ENCODE assay signal across 7 cellular contexts in the genomic region with DNA sequence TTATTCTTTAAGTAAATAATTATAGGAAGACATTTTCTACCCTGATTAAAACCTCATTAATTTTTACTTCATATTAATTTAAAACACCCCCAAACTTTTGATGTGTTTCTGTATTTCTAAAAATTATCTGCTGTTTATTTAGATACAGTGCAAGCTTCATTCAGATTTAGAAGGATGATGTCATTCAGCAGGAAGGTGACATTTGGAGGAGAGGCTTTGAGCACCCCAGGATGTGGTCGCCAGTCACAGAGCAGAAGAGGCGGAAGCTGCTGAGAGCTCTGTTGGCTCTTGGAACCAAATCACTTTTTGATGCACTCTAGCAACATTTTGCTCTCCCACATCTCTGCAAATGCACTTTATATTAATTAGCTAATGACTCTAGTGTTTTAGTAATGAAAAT.
A peak's percentile ranks its signal among the peaks of the same experiment; 100 is the strongest.
DNase-seq lines count a peak whose midpoint lies in the region; ATAC-seq and TF ChIP-seq lines count a peak whose summit lies in the region.

No MANE protein-coding gene starts in this region.

- 44 to 57% methylated on average over 2 of the region's 2 CpGs for WGBS in aorta, 2 donors

- CTCF ChIA-PET in HEK293T (lab: Yijun Ruan, JAX), result no interaction called here

- no peaks in the 10 kb centered on the region for H3K4me1 ChIP-seq in aorta (ENCODE audit: control insufficient read depth in 1 of 2, insufficient read depth in 2 of 2, low read length in 2 of 2)

- no peaks in the 10 kb centered on the region for H3K36me3 ChIP-seq in aorta (ENCODE audit: control insufficient read depth in 1 of 2, insufficient read depth in 2 of 2, low read length in 1 of 2)

- no peaks in the 10 kb centered on the region for H3K9me3 ChIP-seq in aorta (ENCODE audit: control insufficient read depth, low read length)

- H3K27me3 ChIP-seq in aorta (ENCODE audit: control insufficient read depth in 1 of 2, insufficient read depth in 2 of 2, low read length in 1 of 2), result no peaks in the 10 kb centered on the region

- H3K27ac ChIP-seq in aorta (ENCODE audit: low read depth in 1 of 2, low read length in 2 of 2), result no peak overlapping the region

- intact Hi-C loops in aorta (cut with DNase I), result no loop called here

- DNase-seq in activated CD4-positive, alpha-beta T cell treated with anti-CD3 and anti-CD28 coated beads, Interleukin-2, amount 50 U/mL, for 1 hour, result peak; percentile 8
- peak; percentile 17 for DNase-seq in kidney tubule cell (ENCODE audit: low spot score)
- DNase-seq in inferior parietal cortex (ENCODE audit: extremely low spot score), result no peak
- DNase-seq in aorta, result no peak
- DNase-seq in HEK293T (ENCODE audit: extremely low spot score), result no peak

- POLR2A ChIA-PET in HEK293T (lab: Yijun Ruan, JAX), result no interaction called here

- ATAC-seq in GM18858 (IDR thresholded peaks at IDR 0.05; ENCODE audit: unreplicated experiment) (peak; percentile 91), HG02943 (IDR thresholded peaks at IDR 0.05; ENCODE audit: low read depth, unreplicated experiment) (peak; percentile 70), aorta (ENCODE audit: low FRiP score) (no peak)

- H3K4me3 ChIP-seq in aorta (ENCODE audit: low read length in 2 of 2), result no peak overlapping the region

TF ChIP-seq in HEK293T, 16 proteins besides CTCF, POLR2A, EP300 and RAD21:
- TF ChIP-seq, protein P1, sequence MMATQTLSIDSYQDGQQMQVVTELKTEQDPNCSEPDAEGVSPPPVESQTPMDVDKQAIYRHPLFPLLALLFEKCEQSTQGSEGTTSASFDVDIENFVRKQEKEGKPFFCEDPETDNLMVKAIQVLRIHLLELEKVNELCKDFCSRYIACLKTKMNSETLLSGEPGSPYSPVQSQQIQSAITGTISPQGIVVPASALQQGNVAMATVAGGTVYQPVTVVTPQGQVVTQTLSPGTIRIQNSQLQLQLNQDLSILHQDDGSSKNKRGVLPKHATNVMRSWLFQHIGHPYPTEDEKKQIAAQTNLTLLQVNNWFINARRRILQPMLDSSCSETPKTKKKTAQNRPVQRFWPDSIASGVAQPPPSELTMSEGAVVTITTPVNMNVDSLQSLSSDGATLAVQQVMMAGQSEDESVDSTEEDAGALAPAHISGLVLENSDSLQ (IDR thresholded peaks at IDR 0.05), result no peak
- TF ChIP-seq LEF1 (IDR thresholded peaks at IDR 0.05; ENCODE audit: borderline replicate concordance), result no peak
- no peak for TF ChIP-seq ELF4 (IDR thresholded peaks at IDR 0.05)
- TF ChIP-seq FOXA1 (IDR thresholded peaks at IDR 0.05), result no peak
- TF ChIP-seq CTBP1 (IDR thresholded peaks at IDR 0.05; ENCODE audit: borderline replicate concordance), result no peak
- no peak for TF ChIP-seq NFRKB (IDR thresholded peaks at IDR 0.05)
- TF ChIP-seq SUZ12 (IDR thresholded peaks at IDR 0.05), result no peak
- TF ChIP-seq L3MBTL2 (conservative IDR thresholded peaks at IDR 0.05), result no peak
- no peak for TF ChIP-seq SP1 (IDR thresholded peaks at IDR 0.05)
- TF ChIP-seq BHLHE40 (IDR thresholded peaks at IDR 0.05; ENCODE audit: borderline replicate concordance), result no peak
- TF ChIP-seq ARNT (IDR thresholded peaks at IDR 0.05), result no peak
- TF ChIP-seq FOXM1 (IDR thresholded peaks at IDR 0.05; ENCODE audit: borderline replicate concordance), result no peak
- no peak for TF ChIP-seq HDGF (IDR thresholded peaks at IDR 0.05; ENCODE audit: borderline replicate concordance)
- TF ChIP-seq FOXK2 (IDR thresholded peaks at IDR 0.05), result no peak
TF ChIP-seq in HEK293T: peak in this region for 0.

Comparison
In these comparisons a context has a peak if more than half of its experiments do, and no peak if none do; other contexts are left out.
1. DNase-seq: peak in activated CD4-positive, alpha-beta T cell treated with anti-CD3 and anti-CD28 coated beads, Interleukin-2, amount 50 U/mL, for 1 hour (single experiment) and kidney tubule cell (single experiment); none in inferior parietal cortex (single experiment), aorta (0 of 2) and HEK293T (single experiment).